ENCODE assay signal across 11 cellular contexts in genomic region chr3:73030073-73030597, GRCh38. TPM values are rescaled to one million over a fixed set of nuclear protein-coding genes. Genes with fewer than 3 reads are reported as not detected.
A peak's percentile ranks its signal among the peaks of the same experiment; 100 is the strongest.
DNase-seq lines count a peak whose midpoint lies in the region; ATAC-seq, FAIRE-seq and TF ChIP-seq lines count a peak whose summit lies in the region.
"Had no signal": no experiment of that assay in that cellular context is flagged by ENCODE, and none has a peak within 500 bp of the region (broad histone marks: within the 10 kb centered on the region; RNA-seq: fewer than 3 reads in every experiment).

No MANE protein-coding gene starts in this region.

- peaks cover 48% of the 10 kb centered on the region for H3K36me3 Mint-ChIP-seq in activated naive CD8-positive, alpha-beta T cell treated with anti-CD3 and anti-CD28 coated beads, Interleukin-2, amount 50 U/mL, for 24 hours (ENCODE audit: low read depth)
- H3K36me3 Mint-ChIP-seq in naive B cell: peaks cover 5 to 17% of the 10 kb centered on the region in 2 donors

- FAIRE-seq in small intestine (lab: Jason Lieb, UNC): no peak

- H3K27ac ChIP-seq in left ventricle myocardium inferior (replicated peaks) (peak overlapping the region; percentile 24), small intestine (ENCODE audit: low read depth in 1 of 2, low read length in 1 of 2) (no peak overlapping the region)
- H3K27ac ChIP-seq: prostate gland had no signal

- peak overlapping the region; percentile 10 for H3K4me3 Mint-ChIP-seq in activated naive CD8-positive, alpha-beta T cell treated with anti-CD3 and anti-CD28 coated beads, Interleukin-2, amount 50 U/mL, for 24 hours
- peak overlapping the region in 1 of 8 donors; percentile 25 for H3K4me3 Mint-ChIP-seq in naive B cell

- no peak for TF ChIP-seq CTCF in left ventricle myocardium inferior (IDR thresholded peaks at IDR 0.05; ENCODE audit: borderline replicate concordance)

- no peak overlapping the region for H3K4me3 ChIP-seq in left ventricle myocardium inferior
- no peak overlapping the region for H3K4me3 ChIP-seq in small intestine (ENCODE audit: low read depth in 1 of 2, low read length in 2 of 2)
- H3K4me3 ChIP-seq: prostate gland had no signal

- peaks cover 94% of the 10 kb centered on the region for H3K4me1 ChIP-seq in left ventricle myocardium inferior
- peaks cover 0 to 3% of the 10 kb centered on the region in 2 donors for H3K4me1 ChIP-seq in small intestine (ENCODE audit: control insufficient read depth in 2 of 2, insufficient read depth in 1 of 2, low read depth in 1 of 2, low read length in 1 of 2)
- H3K4me1 ChIP-seq: prostate gland had no signal

- H3K9me3 Mint-ChIP-seq in activated naive CD8-positive, alpha-beta T cell treated with anti-CD3 and anti-CD28 coated beads, Interleukin-2, amount 50 U/mL, for 24 hours: peaks cover 3% of the 10 kb centered on the region
- H3K9me3 Mint-ChIP-seq in naive B cell: no peaks in the 10 kb centered on the region

- H3K27me3 Mint-ChIP-seq in activated naive CD8-positive, alpha-beta T cell treated with anti-CD3 and anti-CD28 coated beads, Interleukin-2, amount 50 U/mL, for 24 hours: no peaks in the 10 kb centered on the region
- no peaks in the 10 kb centered on the region for H3K27me3 Mint-ChIP-seq in naive B cell

- H3K9me3 ChIP-seq in left ventricle myocardium inferior (replicated peaks) (no peaks in the 10 kb centered on the region), small intestine (ENCODE audit: control insufficient read depth, low read depth) (no peaks in the 10 kb centered on the region)
- H3K9me3 ChIP-seq: prostate gland had no signal

- H3K27me3 ChIP-seq in left ventricle myocardium inferior (ENCODE audit: low read depth) (no peaks in the 10 kb centered on the region), small intestine (ENCODE audit: control insufficient read depth in 2 of 2, insufficient read depth in 2 of 2, low read length in 2 of 2) (no peaks in the 10 kb centered on the region)

- H3K4me1 Mint-ChIP-seq in activated naive CD8-positive, alpha-beta T cell treated with anti-CD3 and anti-CD28 coated beads, Interleukin-2, amount 50 U/mL, for 24 hours: peaks cover 90% of the 10 kb centered on the region
- peaks cover 52 to 84% (median 77%) of the 10 kb centered on the region in 3 donors for H3K4me1 Mint-ChIP-seq in naive B cell

- 91 to 100% (median 97%) methylated on average over 1 of the region's 1 CpG for WGBS in small intestine, 3 donors

- peak overlapping the region; percentile 81 for H3K27ac Mint-ChIP-seq in activated naive CD8-positive, alpha-beta T cell treated with anti-CD3 and anti-CD28 coated beads, Interleukin-2, amount 50 U/mL, for 24 hours
- H3K27ac Mint-ChIP-seq in naive B cell: peak overlapping the region in 4 of 6 donors; percentile 17 to 51 (median 34)

- H3K36me3 ChIP-seq in left ventricle myocardium inferior (no peaks in the 10 kb centered on the region), small intestine (ENCODE audit: control insufficient read depth in 2 of 2, insufficient read depth in 2 of 2, low read length in 2 of 2) (no peaks in the 10 kb centered on the region)
- H3K36me3 ChIP-seq: prostate gland had no signal

- intact Hi-C loops in left ventricle myocardium inferior (cut with micrococcal nuclease): no loop called here
- intact Hi-C loops in Right ventricle myocardium inferior (cut with DNase I): no loop called here

- DNase-seq in left ventricle myocardium inferior (no peak), Right ventricle myocardium inferior (ENCODE audit: missing footprints) (no peak), naive B cell (no peak), A172 (ENCODE audit: low spot score) (no peak), AG08396 (ENCODE audit: low spot score) (no peak), small intestine (no peak), DMS 273 treated with DMSO at 0.1 percent for 48 hours (lab: John Stamatoyannopoulos, UW) (no peak)
- no peak for DNase-seq in activated naive CD8-positive, alpha-beta T cell treated with anti-CD3 and anti-CD28 coated beads, Interleukin-2, amount 50 U/mL, for 24 hours
- DNase-seq: aorta; stimulated activated CD8-positive, alpha-beta memory T cell treated with anti-CD3 and anti-CD28 coated beads, Interleukin-4, amount 100 ng/mL, for 48 hours had no signal

- no peak for ATAC-seq in Right ventricle myocardium inferior
- no peak for ATAC-seq in activated naive CD8-positive, alpha-beta T cell treated with anti-CD3 and anti-CD28 coated beads, Interleukin-2, amount 50 U/mL, for 24 hours
- ATAC-seq in naive B cell (ENCODE audit: low read depth in 2 of 2): no peak

RNA-seq across cellular contexts. Expression of gene EBLN2, which starts 31.3 kb away (rescaled TPM):
- total RNA-seq in left ventricle myocardium inferior (0.99 TPM), Right ventricle myocardium inferior (0.87 TPM)
- polyA plus RNA-seq in naive B cell (ENCODE audit: low read depth in 6 of 6) (1 to 10 TPM in 4 of 6 donors, under 1 TPM in 2; 0.67 to 2.6 (median 1.1) TPM), small intestine (under 1 TPM in 1 of 3 donors, not detected in 2; 0.43 TPM)
- 0.41 and 2.1 TPM in 2 replicates for total RNA-seq in A172 (2014; rRNA removed; shearing (Covaris generic))

RNA-seq across cellular contexts. Expression of gene PPP4R2, which starts 33.5 kb away (rescaled TPM):
- total RNA-seq in left ventricle myocardium inferior: 55.5 TPM
- total RNA-seq in Right ventricle myocardium inferior: 52.8 TPM
- 10 to 100 TPM; 18.0 to 42.7 (median 30.2) TPM for polyA plus RNA-seq in naive B cell (ENCODE audit: low read depth in 6 of 6)
- total RNA-seq in A172 (2014; rRNA removed; shearing (Covaris generic)): 54.8 and 69.0 TPM in 2 replicates
- polyA plus RNA-seq in small intestine: 10 to 100 TPM; 18.8 to 29.3 (median 18.9) TPM
